1 cellular context compared by ENCODE assay signal in the genomic region with DNA sequence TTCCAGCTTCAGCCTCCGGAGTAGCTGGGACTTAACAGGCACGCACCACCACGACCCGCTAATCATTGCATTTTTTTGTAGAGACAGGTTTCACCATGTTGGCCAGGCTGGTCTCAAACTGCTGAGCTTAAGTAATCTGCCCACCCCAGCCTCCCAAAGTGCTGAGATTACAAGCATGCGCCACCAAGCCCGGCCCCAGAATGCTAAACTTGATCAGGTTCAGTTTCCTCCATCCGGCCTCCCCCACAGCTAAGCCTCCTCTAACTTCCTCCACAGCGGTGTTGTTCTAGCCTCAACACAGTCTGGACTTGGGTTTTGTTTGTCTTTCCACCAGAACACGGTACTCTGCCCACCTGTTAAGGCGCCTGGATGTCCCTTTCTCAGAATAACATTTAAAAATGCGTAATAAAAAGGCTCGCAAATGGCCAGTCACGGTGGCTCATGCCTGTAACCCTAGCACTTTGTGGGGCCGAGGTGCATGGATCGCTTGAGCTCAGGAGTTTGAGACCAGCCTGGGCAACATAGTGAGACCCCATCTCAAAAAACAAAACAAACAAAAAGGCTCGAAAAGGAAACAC.
TF ChIP-seq lines count a peak whose summit lies in the region.

No MANE protein-coding gene starts in this region.

TF ChIP-seq in SK-N-SH, 30 proteins besides CTCF, POLR2A, EP300 and RAD21 (continued from another document):
- TF ChIP-seq ELF1 (IDR thresholded peaks at IDR 0.05): no peak
